ENCODE assay signal across 10 cellular contexts in genomic region chr16:74449470-74449869, GRCh38. TPM values are rescaled to one million over a fixed set of nuclear protein-coding genes. Genes with fewer than 3 reads are reported as not detected.
DNase-seq lines count a peak whose midpoint lies in the region; ATAC-seq, FAIRE-seq and TF ChIP-seq lines count a peak whose summit lies in the region.
"Had no signal": no experiment of that assay in that cellular context is flagged by ENCODE, and none has a peak within 500 bp of the region (broad histone marks: within the 10 kb centered on the region; RNA-seq: fewer than 3 reads in every experiment).

No MANE protein-coding gene starts in this region.

- H3K27me3 ChIP-seq in bronchial epithelial cell (ENCODE audit: control insufficient read depth, insufficient read depth, low read length) (no peaks in the 10 kb centered on the region), right lobe of liver (no peaks in the 10 kb centered on the region), thoracic aorta (replicated peaks; ENCODE audit: insufficient read depth) (no peaks in the 10 kb centered on the region)

- FAIRE-seq in HTR-8/SVneo (lab: Jason Lieb, UNC) (peak; percentile 38), bronchial epithelial cell (lab: Jason Lieb, UNC) (peak; percentile 66)
- FAIRE-seq: GM18507 had no signal

- DNase-seq in HTR-8/SVneo (ENCODE audit: insufficient read length, low spot score) (peak; percentile 64), bronchial epithelial cell (ENCODE audit: low read depth) (peak; percentile 89), right lobe of liver (no peak), thoracic aorta (ENCODE audit: low spot score) (no peak), DMS114 treated with DMSO at 0.1 percent for 48 hours (lab: John Stamatoyannopoulos, UW; ENCODE audit: unreplicated experiment) (no peak), DMS79 treated with DMSO at 0.1 percent for 48 hours (lab: John Stamatoyannopoulos, UW) (no peak), Ammon's horn (ENCODE audit: low spot score) (no peak)
- DNase-seq: activated effector memory CD4-positive, alpha-beta T cell treated with anti-CD3 and anti-CD28 coated beads, Interleukin-2, amount 50 U/mL, for 16 hours had no signal

- no CpG with 5 or more reads among the region's 5 CpGs for WGBS in right lobe of liver (ENCODE audit: insufficient coverage, low coverage, low lambda C conversion rate, missing lambda C conversion rate)

- TF ChIP-seq CTCF in bronchial epithelial cell (IDR thresholded peaks at IDR 0.05; ENCODE audit: insufficient read depth, low read length, severe bottlenecking) (peak; percentile 36), right lobe of liver (IDR thresholded peaks at IDR 0.05) (no peak), thoracic aorta (IDR thresholded peaks at IDR 0.05) (no peak)

- H3K4me3 ChIP-seq in bronchial epithelial cell (ENCODE audit: low read depth, low read length), result no peak overlapping the region
- H3K4me3 ChIP-seq in right lobe of liver, result no peak overlapping the region
- no peak overlapping the region for H3K4me3 ChIP-seq in thoracic aorta

- ATAC-seq in right lobe of liver, result peak; percentile 15 to 44 (median 26)
- no peak for ATAC-seq in thoracic aorta (ENCODE audit: insufficient number of reproducible peaks, low FRiP score, low read depth)
- ATAC-seq in GM21737 (IDR thresholded peaks at IDR 0.05; ENCODE audit: unreplicated experiment), result no peak

- H3K4me1 ChIP-seq in right lobe of liver (peaks cover 0 to 5% (median 0%) of the 10 kb centered on the region in 4 donors), thoracic aorta (ENCODE audit: control insufficient read depth in 1 of 2, low read depth in 2 of 2) (peaks cover 8 to 19% of the 10 kb centered on the region in 2 donors)

- H3K9me3 ChIP-seq in right lobe of liver, result no peaks in the 10 kb centered on the region
- H3K9me3 ChIP-seq in thoracic aorta, result no peaks in the 10 kb centered on the region

- no peak for TF ChIP-seq POLR2A in right lobe of liver (IDR thresholded peaks at IDR 0.05)

- intact Hi-C loops in right lobe of liver (cut with DNase I), result no loop called here

- H3K36me3 ChIP-seq in bronchial epithelial cell (ENCODE audit: control insufficient read depth, insufficient read depth, low read length) (peaks cover 20% of the 10 kb centered on the region), right lobe of liver (peaks cover 0 to 38% (median 14%) of the 10 kb centered on the region in 4 donors), thoracic aorta (peaks cover 15% of the 10 kb centered on the region)

- H3K27ac ChIP-seq in right lobe of liver (peak overlapping the region; percentile 32 to 39 (median 35)), thoracic aorta (peak overlapping the region; percentile 65)

RNA-seq across cellular contexts. Expression of gene CLEC18B, which starts 28.2 kb away (rescaled TPM):
- 0.79 and 1.4 TPM in 2 replicates for total RNA-seq in bronchial epithelial cell
- total RNA-seq in right lobe of liver, result under 1 TPM in 3 of 6 experiments, not detected in 3; 0.64 to 0.75 (median 0.71) TPM
- 1 to 10 TPM in 1 of 2 donors, not detected in 1; 1.4 TPM for total RNA-seq in thoracic aorta

Comparison
In these comparisons a context has a peak if more than half of its experiments do, and no peak if none do; other contexts are left out.
1. DNase-seq: peak in HTR-8/SVneo (single experiment) and bronchial epithelial cell (single experiment); none in right lobe of liver (0 of 3), thoracic aorta (single experiment), DMS114 treated with DMSO at 0.1 percent for 48 hours (single experiment), DMS79 treated with DMSO at 0.1 percent for 48 hours (single experiment) and Ammon's horn (single experiment).
2. ATAC-seq: peak in right lobe of liver (4 of 4); none in thoracic aorta (single experiment) and GM21737 (single experiment).